Comparison of ENCODE assay signal across 8 cellular contexts in the genomic region with DNA sequence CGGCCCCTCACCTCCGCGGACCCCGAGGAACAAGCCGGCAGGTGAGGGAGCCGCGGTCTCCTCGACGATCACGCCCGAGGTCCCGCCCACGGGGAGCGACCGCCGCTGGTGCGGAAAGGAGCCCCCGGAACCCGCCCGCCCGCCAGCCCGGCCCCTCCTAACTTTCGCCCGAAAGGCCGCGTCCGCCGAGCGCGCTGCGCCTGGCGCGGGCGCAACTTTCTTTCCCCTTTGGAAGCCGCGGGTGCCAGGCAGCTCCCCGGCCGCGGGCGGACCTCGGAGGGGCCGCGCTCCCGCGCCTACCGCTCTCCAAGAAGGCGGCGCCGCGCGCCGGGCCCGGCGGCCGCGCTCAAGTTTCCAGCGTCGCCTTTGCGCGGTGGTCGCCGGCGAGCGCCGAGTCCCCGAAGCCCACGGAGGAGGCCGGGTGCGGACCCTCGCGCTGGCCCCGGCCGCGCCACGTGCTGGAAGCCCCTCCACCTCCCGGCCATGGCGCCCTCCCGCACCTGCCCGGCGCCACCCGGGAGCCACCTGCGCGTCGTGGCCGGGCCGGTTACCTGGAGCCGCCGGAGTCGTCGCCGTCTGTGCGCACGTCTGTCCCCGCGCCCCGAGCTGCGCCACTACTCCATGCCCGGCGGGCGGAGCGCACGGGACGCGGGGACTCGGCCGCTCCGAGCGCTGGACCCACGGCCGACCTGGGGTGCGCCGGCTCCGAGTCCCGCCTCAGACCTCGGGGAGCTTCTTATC. TPM values are rescaled to one million over a fixed set of nuclear protein-coding genes. Genes with fewer than 3 reads are reported as not detected.
A peak's percentile ranks its signal among the peaks of the same experiment; 100 is the strongest.
DNase-seq lines count a peak whose midpoint lies in the region; ATAC-seq and TF ChIP-seq lines count a peak whose summit lies in the region.

A gene with protein sequence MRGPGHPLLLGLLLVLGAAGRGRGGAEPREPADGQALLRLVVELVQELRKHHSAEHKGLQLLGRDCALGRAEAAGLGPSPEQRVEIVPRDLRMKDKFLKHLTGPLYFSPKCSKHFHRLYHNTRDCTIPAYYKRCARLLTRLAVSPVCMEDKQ (minus strand): TSS at position 90 of the 741 bp plus-strand sequence. CDS start 256 bp downstream, outside the sequence.

- no peak within 1 kb of the TSS for H3K4ac ChIP-seq in trophoblast cell (ENCODE audit: low read depth, low read length)

- TF ChIP-seq CTCF in GM10248 (IDR thresholded peaks at IDR 0.05; ENCODE audit: control extremely low read depth, extremely low read depth, low read depth, missing control alignments) (no peak), fibroblast of villous mesenchyme (IDR thresholded peaks at IDR 0.05; ENCODE audit: insufficient read depth, low read depth, low read length) (no peak)

- H3K4me1 ChIP-seq in trophoblast cell (ENCODE audit: control insufficient read depth in 1 of 2, insufficient read depth in 2 of 2, low read length in 2 of 2): peaks cover 10 to 11% of the 10 kb centered on the region in 2 experiments

- H3K27ac Mint-ChIP-seq in T-helper 17 cell: no peak within 1 kb of the TSS

- H3K4me2 ChIP-seq in trophoblast cell (ENCODE audit: low read length): peak within 1 kb of the TSS; percentile 80

- H3K79me2 ChIP-seq in trophoblast cell (ENCODE audit: control insufficient read depth, insufficient read depth, low read length, poor library complexity): no peaks in the 10 kb centered on the region

- H3K4me3 ChIP-seq in fibroblast of villous mesenchyme (ENCODE audit: low read depth, low read length) (peak within 1 kb of the TSS; percentile 27), trophoblast cell (ENCODE audit: low read depth, low read length) (peak within 1 kb of the TSS; percentile 65)

- no peak within 1 kb of the TSS for H3K27ac ChIP-seq in trophoblast cell (ENCODE audit: low read depth, low read length)

- no peak within 1 kb of the TSS for H2BK120ac ChIP-seq in trophoblast cell (ENCODE audit: insufficient read depth, low read length, poor library complexity)

- peak within 1 kb of the TSS; percentile 9 for H3K4me3 Mint-ChIP-seq in T-helper 17 cell

- no peak within 1 kb of the TSS for H3K18ac ChIP-seq in trophoblast cell (ENCODE audit: low read length)

- H3K27me3 ChIP-seq in trophoblast cell (ENCODE audit: insufficient read depth, low read length): peaks cover 28% of the 10 kb centered on the region

- H4K12ac ChIP-seq in trophoblast cell (ENCODE audit: low read depth, low read length): no peak within 1 kb of the TSS

- H3K14ac ChIP-seq in trophoblast cell (ENCODE audit: low read length): no peak within 1 kb of the TSS

- POLR2A ChIA-PET in GM10248 (lab: Yijun Ruan, JAX): no interaction called here

- H4K91ac ChIP-seq in trophoblast cell (ENCODE audit: low read depth, low read length): no peak within 1 kb of the TSS

- ATAC-seq in T-helper 17 cell (no peak), HG03460 (IDR thresholded peaks at IDR 0.05; ENCODE audit: unreplicated experiment) (no peak), HG02588 (IDR thresholded peaks at IDR 0.05; ENCODE audit: unreplicated experiment) (no peak)

- H3K79me1 ChIP-seq in trophoblast cell (ENCODE audit: low read length): no peaks in the 10 kb centered on the region

- H3K23ac ChIP-seq in trophoblast cell (ENCODE audit: low read length): no peak within 1 kb of the TSS

- no peak within 1 kb of the TSS for H2AK5ac ChIP-seq in trophoblast cell (ENCODE audit: low read length)

- no peak within 1 kb of the TSS for H3K9ac ChIP-seq in trophoblast cell (ENCODE audit: low read length)

- no CpG with 5 or more reads among the region's 115 CpGs for WGBS in trophoblast cell (ENCODE audit: extremely low coverage, insufficient coverage, insufficient read length)

- H3K9me3 ChIP-seq in T-helper 17 cell (ENCODE audit: control insufficient read depth, low read length, poor library complexity, severe bottlenecking): no peaks in the 10 kb centered on the region
- H3K9me3 ChIP-seq in trophoblast cell (ENCODE audit: insufficient read depth, low read depth, low read length): no peaks in the 10 kb centered on the region

- peaks cover 12% of the 10 kb centered on the region for H3K4me1 Mint-ChIP-seq in T-helper 17 cell

- DNase-seq in GM10248 (ENCODE audit: extremely low spot score) (peak; percentile 28), T-helper 17 cell (no peak), fibroblast of villous mesenchyme (ENCODE audit: low read depth) (peak; percentile 14), trophoblast cell (no peak), RPMI8226 (no peak), NCI-H2081 treated with DMSO at 0.1 percent for 48 hours (lab: John Stamatoyannopoulos, UW) (no peak)

- peaks cover 4% of the 10 kb centered on the region in 2 experiments for H3K36me3 ChIP-seq in trophoblast cell (ENCODE audit: control insufficient read depth in 1 of 2, insufficient read depth in 2 of 2, low read length in 2 of 2)

- CTCF ChIA-PET in GM10248 (lab: Yijun Ruan, JAX): interaction anchor here (1.8 kb wide), 1 partner anchor 13 kb away, joined by 4 read pairs; no protein-coding TSS in a partner anchor

- H2AFZ ChIP-seq in trophoblast cell (ENCODE audit: insufficient read depth, low read length, poor library complexity): no peak within 1 kb of the TSS

- H3K36me3 Mint-ChIP-seq in T-helper 17 cell (ENCODE audit: low read depth): peaks cover 5% of the 10 kb centered on the region

- no peak within 1 kb of the TSS for H2BK5ac ChIP-seq in trophoblast cell (ENCODE audit: low read depth, low read length, poor library complexity)

- peaks cover 33% of the 10 kb centered on the region for H3K27me3 Mint-ChIP-seq in T-helper 17 cell

- no peak within 1 kb of the TSS for H4K8ac ChIP-seq in trophoblast cell (ENCODE audit: low read depth, low read length)

- no peak within 1 kb of the TSS for H2BK12ac ChIP-seq in trophoblast cell (ENCODE audit: low read length)

RNA-seq across cellular contexts. Expression of the gene that starts here (rescaled TPM):
- total RNA-seq in T-helper 17 cell (1 to 10 TPM in 1 of 2 donors, not detected in 1; 1.0 TPM), fibroblast of villous mesenchyme (0.43 TPM in 1 of 2 replicates, not detected in the other)
- 0.74 and 0.75 TPM in 2 replicates for polyA plus RNA-seq in trophoblast cell (2013)

Comparison
In these comparisons a context has a peak if more than half of its experiments do, and no peak if none do; other contexts are left out.
1. Peak in DNase-seq and H3K4me3 ChIP-seq in fibroblast of villous mesenchyme; RNA of the gene not detected or under 1 TPM.